Comparison of ENCODE assay signal across 8 cellular contexts in genomic region chr9:107883496-107884120, GRCh38.
DNase-seq lines count a peak whose midpoint lies in the region; ATAC-seq, FAIRE-seq and TF ChIP-seq lines count a peak whose summit lies in the region.
"Had no signal": no experiment of that assay in that cellular context is flagged by ENCODE, and none has a peak within 500 bp of the region (broad histone marks: within the 10 kb centered on the region; RNA-seq: fewer than 3 reads in every experiment).

No MANE protein-coding gene starts in this region.

- no peaks in the 10 kb centered on the region for H3K36me3 ChIP-seq in small intestine (ENCODE audit: control insufficient read depth in 2 of 2, insufficient read depth in 2 of 2, low read length in 2 of 2)
- no peaks in the 10 kb centered on the region for H3K36me3 ChIP-seq in SK-N-SH (replicated peaks in 1 of 2; ENCODE audit: control insufficient read depth in 1 of 2, insufficient read depth in 2 of 2, low read length in 1 of 2)
- H3K36me3 ChIP-seq: uterus had no signal

- 34 to 63% (median 48%) methylated on average over 4 of the region's 4 CpGs for WGBS in small intestine, 3 donors
- 43% methylated on average over 4 of the region's 4 CpGs for WGBS in SK-N-SH (ENCODE audit: low lambda C conversion rate)

- H3K79me2 ChIP-seq in SK-N-SH (ENCODE audit: insufficient read depth): no peaks in the 10 kb centered on the region

- POLR2A ChIA-PET in SK-N-SH (lab: Yijun Ruan, JAX): no interaction called here

- H3K4me1 ChIP-seq in small intestine (ENCODE audit: control insufficient read depth in 2 of 2, insufficient read depth in 1 of 2, low read depth in 1 of 2, low read length in 1 of 2): no peaks in the 10 kb centered on the region
- H3K4me1 ChIP-seq in SK-N-SH (ENCODE audit: control insufficient read depth in 1 of 2, insufficient read depth in 2 of 2, low read depth in 1 of 2, low read length in 1 of 2): no peaks in the 10 kb centered on the region
- H3K4me1 ChIP-seq: uterus had no signal

- no peak for TF ChIP-seq EP300 in SK-N-SH (IDR thresholded peaks at IDR 0.05; ENCODE audit: borderline replicate concordance in 1 of 2, low read depth in 1 of 2, low read length in 1 of 2)

- DNase-seq in small intestine (peak; percentile 71), frontal cortex (ENCODE audit: low spot score in 2 of 2) (no peak), NCI-H2081 (lab: John Stamatoyannopoulos, UW) (no peak), SK-N-SH (no peak)
- DNase-seq: uterus had no signal

- TF ChIP-seq CTCF in SK-N-SH (IDR thresholded peaks at IDR 0.05): no peak

- ATAC-seq in GM19025 (IDR thresholded peaks at IDR 0.05; ENCODE audit: low read depth, unreplicated experiment) (peak; percentile 92), HG02588 (IDR thresholded peaks at IDR 0.05; ENCODE audit: unreplicated experiment) (peak; percentile 94), HG03521 (IDR thresholded peaks at IDR 0.05; ENCODE audit: unreplicated experiment) (peak; percentile 91)

- no peak overlapping the region for H2AFZ ChIP-seq in SK-N-SH (ENCODE audit: low read depth)

- no peaks in the 10 kb centered on the region for H3K27me3 ChIP-seq in small intestine (ENCODE audit: control insufficient read depth in 2 of 2, insufficient read depth in 2 of 2, low read length in 2 of 2)
- H3K27me3 ChIP-seq in SK-N-SH (ENCODE audit: insufficient read depth): no peaks in the 10 kb centered on the region
- H3K27me3 ChIP-seq: uterus had no signal

- no peak overlapping the region for H3K9ac ChIP-seq in SK-N-SH

- H3K27ac ChIP-seq in small intestine (ENCODE audit: low read depth in 1 of 2, low read length in 1 of 2) (no peak overlapping the region), SK-N-SH (ENCODE audit: low read depth in 2 of 2, low read length in 1 of 2) (no peak overlapping the region)
- H3K27ac ChIP-seq: uterus had no signal

- no peaks in the 10 kb centered on the region for H3K9me2 ChIP-seq in SK-N-SH

- FAIRE-seq in small intestine (lab: Jason Lieb, UNC): no peak
- FAIRE-seq in frontal cortex (lab: Jason Lieb, UNC): no peak

- H3K4me2 ChIP-seq in SK-N-SH: no peak overlapping the region

- H3K4me3 ChIP-seq in small intestine (ENCODE audit: low read depth in 1 of 2, low read length in 2 of 2) (no peak overlapping the region), SK-N-SH (ENCODE audit: low read depth in 2 of 2, low read length in 1 of 2) (no peak overlapping the region)
- H3K4me3 ChIP-seq: uterus had no signal

- H3K9me3 ChIP-seq in small intestine (ENCODE audit: control insufficient read depth, low read depth) (no peaks in the 10 kb centered on the region), SK-N-SH (no peaks in the 10 kb centered on the region)
- H3K9me3 ChIP-seq: uterus had no signal

- CTCF ChIA-PET in SK-N-SH (lab: Yijun Ruan, JAX): no interaction called here

- TF ChIP-seq RAD21 in SK-N-SH (IDR thresholded peaks at IDR 0.05; ENCODE audit: low read length): no peak

- no peaks in the 10 kb centered on the region for H4K20me1 ChIP-seq in SK-N-SH (ENCODE audit: insufficient read depth)

- no peaks in the 10 kb centered on the region for H3F3A ChIP-seq in SK-N-SH (replicated peaks; ENCODE audit: insufficient read depth)

TF ChIP-seq in SK-N-SH, 30 proteins besides CTCF, POLR2A, EP300 and RAD21:
- no peak for TF ChIP-seq JUND (IDR thresholded peaks at IDR 0.05)
- no peak for TF ChIP-seq ZBTB33 (IDR thresholded peaks at IDR 0.05; ENCODE audit: borderline replicate concordance, low read depth)
- no peak for TF ChIP-seq ELF1 (IDR thresholded peaks at IDR 0.05)
